19 cellular contexts compared by ENCODE assay signal in the genomic region with DNA sequence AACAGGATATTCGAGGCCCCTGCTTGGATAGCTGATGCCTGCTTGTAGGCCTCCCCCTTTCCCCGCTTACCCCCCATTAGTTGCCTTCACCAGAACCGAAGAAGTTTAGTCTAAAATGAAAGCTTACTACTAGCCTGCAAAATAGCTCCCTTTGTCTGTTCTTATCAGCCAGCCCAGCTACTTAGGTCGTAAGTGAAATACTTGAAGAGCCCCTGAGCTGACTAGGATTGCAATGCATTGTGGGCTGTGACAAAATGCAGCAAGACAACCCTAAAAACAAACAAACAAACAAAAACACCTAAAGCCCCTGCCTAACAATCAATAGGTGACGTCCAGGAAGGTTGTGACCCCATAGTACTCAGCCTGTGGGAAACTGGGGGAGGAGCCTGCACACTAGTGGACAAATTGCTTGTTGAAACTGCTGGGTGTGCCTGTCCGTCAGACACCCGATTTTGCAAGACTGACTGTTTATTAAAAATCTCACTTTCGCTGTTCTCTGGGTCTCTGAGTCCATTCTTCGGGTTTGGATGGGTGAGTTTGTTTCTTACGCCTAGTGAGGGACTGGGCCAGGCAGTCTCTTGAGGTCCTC.
A peak's percentile ranks its signal among the peaks of the same experiment; 100 is the strongest.
DNase-seq lines count a peak whose midpoint lies in the region; ATAC-seq and TF ChIP-seq lines count a peak whose summit lies in the region.
"Had no signal": no experiment of that assay in that cellular context is flagged by ENCODE, and none has a peak within 500 bp of the region (broad histone marks: within the 10 kb centered on the region; RNA-seq: fewer than 3 reads in every experiment).

No MANE protein-coding gene starts in this region.

- WGBS in right lobe of liver (ENCODE audit: insufficient coverage, low coverage, low lambda C conversion rate, missing lambda C conversion rate), result 47% methylated on average over 10 of the region's 10 CpGs

- H3K36me3 ChIP-seq in right lobe of liver, result no peaks in the 10 kb centered on the region
- no peaks in the 10 kb centered on the region for H3K36me3 ChIP-seq in stomach smooth muscle (ENCODE audit: control insufficient read depth in 2 of 2, insufficient read depth in 2 of 2, low read length in 2 of 2)
- H3K36me3 ChIP-seq: WERI-Rb-1 had no signal

- H3K4me1 ChIP-seq in right lobe of liver (no peaks in the 10 kb centered on the region), stomach smooth muscle (ENCODE audit: control insufficient read depth, insufficient read depth, low read length) (peaks cover 16% of the 10 kb centered on the region)
- H3K4me1 ChIP-seq: parathyroid adenoma had no signal

- DNase-seq in NCI-H2227 (lab: John Stamatoyannopoulos, UW; ENCODE audit: unreplicated experiment), result peak; percentile 2
- DNase-seq in NCI-H2227 treated with DMSO at 0.1 percent for 48 hours (lab: John Stamatoyannopoulos, UW), result no peak
- peak; percentile 53 for DNase-seq in OCI-M1 (lab: John Stamatoyannopoulos, UW)
- DNase-seq in right lobe of liver, result no peak
- DNase-seq in activated effector memory CD4-positive, alpha-beta T cell treated with anti-CD3 and anti-CD28 coated beads, Interleukin-2, amount 50 U/mL, for 16 hours, result no peak
- DNase-seq in NAMALWA (ENCODE audit: low spot score), result no peak
- DNase-seq: C1 segment of cervical spinal cord; caudate nucleus; left ventricle myocardium superior; NCI-H1417; NCI-H226; SHP77 treated with DMSO at 0.1 percent for 48 hours; stimulated activated CD4-positive, alpha-beta T cell treated with anti-CD3 and anti-CD28 coated beads, Interleukin-4, amount 100 ng/mL, for 4 hours; WERI-Rb-1 had no signal

- H3K27me3 ChIP-seq in right lobe of liver (no peaks in the 10 kb centered on the region), stomach smooth muscle (ENCODE audit: control insufficient read depth in 1 of 2, insufficient read depth in 2 of 2, low read length in 2 of 2) (no peaks in the 10 kb centered on the region)

- no peaks in the 10 kb centered on the region for H3K9me3 ChIP-seq in right lobe of liver
- no peaks in the 10 kb centered on the region for H3K9me3 ChIP-seq in stomach smooth muscle (ENCODE audit: control insufficient read depth in 2 of 2, low read length in 2 of 2)

- no peak overlapping the region for H3K4me3 ChIP-seq in right lobe of liver
- H3K4me3 ChIP-seq in stomach smooth muscle (ENCODE audit: low read length in 2 of 2), result peak overlapping the region in 1 of 2 donors; percentile 29
- H3K4me3 ChIP-seq: skin epidermis had no signal

- TF ChIP-seq CTCF in right lobe of liver (IDR thresholded peaks at IDR 0.05), result no peak

- TF ChIP-seq POLR2A in right lobe of liver (IDR thresholded peaks at IDR 0.05), result no peak

- peak; percentile 41 to 53 (median 48) for ATAC-seq in right lobe of liver
- ATAC-seq in GM21576 (IDR thresholded peaks at IDR 0.05; ENCODE audit: unreplicated experiment), result no peak

- intact Hi-C loops in right lobe of liver (cut with DNase I), result no loop called here

- H3K27ac ChIP-seq in right lobe of liver (no peak overlapping the region), stomach smooth muscle (ENCODE audit: low read length) (peak overlapping the region; percentile 91)
- H3K27ac ChIP-seq: 22Rv1, parathyroid adenoma, skin epidermis, WERI-Rb-1 had no signal

- H3K9ac ChIP-seq in stomach smooth muscle (ENCODE audit: low read length in 2 of 2), result peak overlapping the region in 1 of 2 donors; percentile 21
- H3K9ac ChIP-seq: parathyroid adenoma had no signal

Comparison
In these comparisons a context has a peak if more than half of its experiments do, and no peak if none do; other contexts are left out.
1. DNase-seq: peak in NCI-H2227 (single experiment) and OCI-M1 (single experiment); none in NCI-H2227 treated with DMSO at 0.1 percent for 48 hours (single experiment), right lobe of liver (0 of 3), activated effector memory CD4-positive, alpha-beta T cell treated with anti-CD3 and anti-CD28 coated beads, Interleukin-2, amount 50 U/mL, for 16 hours (single experiment) and NAMALWA (single experiment).